Comparison of ENCODE assay signal across 16 cellular contexts in the genomic region with DNA sequence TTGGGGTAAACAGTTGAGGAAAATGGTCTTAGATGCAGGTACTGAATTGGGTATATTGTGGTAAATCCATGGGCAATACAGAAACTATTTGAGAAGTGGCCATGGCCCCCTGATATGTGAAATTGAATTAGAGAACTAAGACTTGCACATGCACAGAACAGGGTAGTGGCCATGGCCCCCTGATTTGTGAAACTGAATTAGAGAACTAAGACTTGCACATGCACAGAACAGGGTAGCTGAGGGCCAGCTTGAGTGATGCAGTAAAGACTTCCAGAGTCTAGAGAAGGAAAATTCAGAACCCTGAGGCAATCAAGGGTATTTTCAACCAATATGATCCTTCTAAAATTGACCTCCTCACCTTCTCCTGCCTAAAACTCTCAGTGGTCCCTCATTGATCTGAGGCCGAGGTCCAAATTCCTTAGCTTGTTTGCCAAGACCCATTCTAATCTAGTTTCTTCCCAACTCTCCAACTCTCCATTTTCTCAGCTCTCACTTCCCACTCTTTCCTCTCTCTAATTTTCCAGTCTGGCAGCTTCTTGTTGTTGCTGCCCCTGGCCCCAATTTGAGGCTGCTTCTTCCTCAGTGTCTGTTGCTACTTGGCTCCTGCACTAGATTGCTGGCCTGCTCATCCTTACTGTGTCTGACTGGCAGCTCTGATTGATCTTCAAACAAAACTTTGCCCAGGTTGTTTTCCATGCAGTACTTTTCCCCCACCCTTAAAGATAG.
DNase-seq lines count a peak whose midpoint lies in the region; ATAC-seq and TF ChIP-seq lines count a peak whose summit lies in the region.
"Had no signal": no experiment of that assay in that cellular context is flagged by ENCODE, and none has a peak within 500 bp of the region (broad histone marks: within the 10 kb centered on the region; RNA-seq: fewer than 3 reads in every experiment).

No MANE protein-coding gene starts in this region.

- H3K9ac ChIP-seq in OCI-LY3 (ENCODE audit: low read length) (no peak overlapping the region), endodermal cell (ENCODE audit: extremely low read depth, low read length, poor library complexity, severe bottlenecking) (no peak overlapping the region), mammary epithelial cell (ENCODE audit: insufficient read depth, low read length) (no peak overlapping the region)
- H3K9ac ChIP-seq: GM23248 had no signal

- DNase-seq in NCI-H446 treated with DMSO at 0.1 percent for 48 hours (lab: John Stamatoyannopoulos, UW) = peak; percentile 9
- DNase-seq in NCI-H446 (lab: John Stamatoyannopoulos, UW) = no peak
- no peak for DNase-seq in endodermal cell
- DNase-seq in mammary epithelial cell = no peak
- DNase-seq in psoas muscle = no peak
- no peak for DNase-seq in T-helper 2 cell treated with Interferon-gamma antibody and Interleukin-4, amounts not matched to agents 5 μg/mL and 100 μg/mL, for 36 hours (ENCODE audit: low spot score)
- DNase-seq: CD8-positive, alpha-beta T cell; COR-L47; DND-41; GF-D8; GM23248; H7 had no signal

- no peak for TF ChIP-seq CTCF in OCI-LY3 (IDR thresholded peaks at IDR 0.05; ENCODE audit: low read depth, low read length)
- no peak for TF ChIP-seq CTCF in endodermal cell (conservative IDR thresholded peaks at IDR 0.05)
- TF ChIP-seq CTCF in mammary epithelial cell (conservative IDR thresholded peaks at IDR 0.05 in 1 of 2, IDR thresholded peaks at IDR 0.05 in 1 of 2; ENCODE audit: extremely low read depth in 1 of 2, insufficient read depth in 1 of 2, low read depth in 1 of 2, low read length in 2 of 2) = no peak
- TF ChIP-seq CTCF in psoas muscle (IDR thresholded peaks at IDR 0.05) = no peak

- ATAC-seq in stimulated activated memory B cell treated with anti-CD40 and anti-IgM and Interleukin-4, amounts not matched to agents 10 μg/mL and 1 μg/mL and 100 μg/mL, for 72 hours = peak; percentile 61
- ATAC-seq in psoas muscle = no peak
- ATAC-seq: CD8-positive, alpha-beta T cell had no signal

- H3K27me3 Mint-ChIP-seq in endodermal cell (ENCODE audit: insufficient read depth) = no peaks in the 10 kb centered on the region
- peaks cover 36% of the 10 kb centered on the region for H3K27me3 Mint-ChIP-seq in stimulated activated memory B cell treated with anti-CD40 and anti-IgM and Interleukin-4, amounts not matched to agents 10 μg/mL and 1 μg/mL and 100 μg/mL, for 72 hours
- peaks cover 3% of the 10 kb centered on the region for H3K27me3 Mint-ChIP-seq in T-helper 2 cell treated with Interferon-gamma antibody and Interleukin-4, amounts not matched to agents 5 μg/mL and 100 μg/mL, for 36 hours (ENCODE audit: low read depth)

- H3K4me3 Mint-ChIP-seq in endodermal cell = no peak overlapping the region
- no peak overlapping the region for H3K4me3 Mint-ChIP-seq in stimulated activated memory B cell treated with anti-CD40 and anti-IgM and Interleukin-4, amounts not matched to agents 10 μg/mL and 1 μg/mL and 100 μg/mL, for 72 hours
- no peak overlapping the region for H3K4me3 Mint-ChIP-seq in T-helper 2 cell treated with Interferon-gamma antibody and Interleukin-4, amounts not matched to agents 5 μg/mL and 100 μg/mL, for 36 hours
- H3K4me3 Mint-ChIP-seq: CD14-positive monocyte; CD8-positive, alpha-beta T cell had no signal

- no peak overlapping the region for H3K27ac ChIP-seq in OCI-LY3 (ENCODE audit: low read length)
- no peak overlapping the region for H3K27ac ChIP-seq in endodermal cell (ENCODE audit: low read depth, low read length)
- no peak overlapping the region for H3K27ac ChIP-seq in mammary epithelial cell (ENCODE audit: insufficient read depth, low read depth, low read length)
- H3K27ac ChIP-seq in psoas muscle = no peak overlapping the region
- H3K27ac ChIP-seq: 22Rv1, GM23248 had no signal

- peaks cover 14% of the 10 kb centered on the region for H3K4me1 ChIP-seq in OCI-LY3 (ENCODE audit: low read length)
- peaks cover 3% of the 10 kb centered on the region for H3K4me1 ChIP-seq in endodermal cell (ENCODE audit: control insufficient read depth, insufficient read depth, low read length)
- no peaks in the 10 kb centered on the region for H3K4me1 ChIP-seq in mammary epithelial cell (ENCODE audit: insufficient read depth, low read length)
- no peaks in the 10 kb centered on the region for H3K4me1 ChIP-seq in psoas muscle

- H3K36me3 ChIP-seq in OCI-LY3 (replicated peaks; ENCODE audit: low read depth, low read length) = no peaks in the 10 kb centered on the region
- no peaks in the 10 kb centered on the region for H3K36me3 ChIP-seq in endodermal cell (ENCODE audit: control insufficient read depth, insufficient read depth, low read length)
- H3K36me3 ChIP-seq in mammary epithelial cell (ENCODE audit: insufficient read depth, low read length) = no peaks in the 10 kb centered on the region
- H3K36me3 ChIP-seq in psoas muscle (ENCODE audit: insufficient read depth in 1 of 2, low read depth in 1 of 2) = no peaks in the 10 kb centered on the region

- H4K20me1 ChIP-seq in OCI-LY3 (ENCODE audit: insufficient read depth, low read length) = no peaks in the 10 kb centered on the region
- H4K20me1 ChIP-seq in mammary epithelial cell (ENCODE audit: insufficient read depth, low read length) = no peaks in the 10 kb centered on the region

- no peaks in the 10 kb centered on the region for H3K9me3 ChIP-seq in OCI-LY3 (ENCODE audit: insufficient read depth, low read length)
- peaks cover 11% of the 10 kb centered on the region for H3K9me3 ChIP-seq in endodermal cell (ENCODE audit: control insufficient read depth, low read length)
- H3K9me3 ChIP-seq in mammary epithelial cell (replicated peaks; ENCODE audit: insufficient read depth, low read length) = no peaks in the 10 kb centered on the region
- H3K9me3 ChIP-seq in psoas muscle = no peaks in the 10 kb centered on the region

- CTCF ChIA-PET in mammary epithelial cell (lab: Charles Lee; ENCODE audit: low non-redundant PET) = interaction anchor here (0.6 kb wide), 1 partner anchor 312 kb away, joined by 5 read pairs; no protein-coding TSS in a partner anchor

- peaks cover 10% of the 10 kb centered on the region for H3K9me3 Mint-ChIP-seq in endodermal cell
- peaks cover 5% of the 10 kb centered on the region for H3K9me3 Mint-ChIP-seq in stimulated activated memory B cell treated with anti-CD40 and anti-IgM and Interleukin-4, amounts not matched to agents 10 μg/mL and 1 μg/mL and 100 μg/mL, for 72 hours
- peaks cover 5% of the 10 kb centered on the region for H3K9me3 Mint-ChIP-seq in T-helper 2 cell treated with Interferon-gamma antibody and Interleukin-4, amounts not matched to agents 5 μg/mL and 100 μg/mL, for 36 hours

- peak overlapping the region; percentile 33 for H3K4me2 ChIP-seq in OCI-LY3 (ENCODE audit: low read length)
- H3K4me2 ChIP-seq in mammary epithelial cell (ENCODE audit: insufficient read depth, low read depth, low read length) = no peak overlapping the region

- peaks cover 13% of the 10 kb centered on the region for H3K36me3 Mint-ChIP-seq in endodermal cell (ENCODE audit: low read depth)
- no peaks in the 10 kb centered on the region for H3K36me3 Mint-ChIP-seq in stimulated activated memory B cell treated with anti-CD40 and anti-IgM and Interleukin-4, amounts not matched to agents 10 μg/mL and 1 μg/mL and 100 μg/mL, for 72 hours
- H3K36me3 Mint-ChIP-seq in T-helper 2 cell treated with Interferon-gamma antibody and Interleukin-4, amounts not matched to agents 5 μg/mL and 100 μg/mL, for 36 hours (ENCODE audit: low read depth) = no peaks in the 10 kb centered on the region
- H3K36me3 Mint-ChIP-seq: CD14-positive monocyte; CD8-positive, alpha-beta T cell had no signal

- WGBS in endodermal cell (ENCODE audit: insufficient coverage in 1 of 2, insufficient read length in 1 of 2), 2 experiments = 90 to 92% methylated on average over 1 of the region's 1 CpG
- WGBS in mammary epithelial cell (ENCODE audit: low coverage, missing lambda C conversion rate) = 93% methylated on average over 1 of the region's 1 CpG
- WGBS in psoas muscle, 3 donors = 93 to 96% (median 95%) methylated on average over 1 of the region's 1 CpG

- no peaks in the 10 kb centered on the region for H3K27me3 ChIP-seq in OCI-LY3 (ENCODE audit: low read depth, low read length)
- H3K27me3 ChIP-seq in endodermal cell (ENCODE audit: control insufficient read depth, insufficient read depth, low read length, poor library complexity, severe bottlenecking) = no peaks in the 10 kb centered on the region
- no peaks in the 10 kb centered on the region for H3K27me3 ChIP-seq in mammary epithelial cell (ENCODE audit: insufficient read depth, low read length)
- H3K27me3 ChIP-seq in psoas muscle (ENCODE audit: insufficient read depth in 3 of 3, low read length in 2 of 3) = no peaks in the 10 kb centered on the region

- in situ Hi-C loops in mammary epithelial cell (cut with MboI; ENCODE audit: low sequenced_read_pairs in 2 of 2) = no loop called here

- no TSS peak for BruUV-seq in mammary epithelial cell (replicated peaks; lab: Mats Ljungman, UMichigan)

- intact Hi-C loops in mammary epithelial cell (cut with micrococcal nuclease) (no loop called here), psoas muscle (cut with DNase I) (no loop called here)

- H3K4me1 Mint-ChIP-seq in endodermal cell = peaks cover 48% of the 10 kb centered on the region
- H3K4me1 Mint-ChIP-seq in stimulated activated memory B cell treated with anti-CD40 and anti-IgM and Interleukin-4, amounts not matched to agents 10 μg/mL and 1 μg/mL and 100 μg/mL, for 72 hours = no peaks in the 10 kb centered on the region
- no peaks in the 10 kb centered on the region for H3K4me1 Mint-ChIP-seq in T-helper 2 cell treated with Interferon-gamma antibody and Interleukin-4, amounts not matched to agents 5 μg/mL and 100 μg/mL, for 36 hours (ENCODE audit: low read depth)
- H3K4me1 Mint-ChIP-seq: CD14-positive monocyte had no signal

- dilution Hi-C loops in mammary epithelial cell (cut with HindIII; ENCODE audit: low sequenced_read_pairs) = no loop called here

- H3K4me3 ChIP-seq in OCI-LY3 (ENCODE audit: low read length) = no peak overlapping the region
- no peak overlapping the region for H3K4me3 ChIP-seq in endodermal cell (ENCODE audit: low read length)
- no peak overlapping the region for H3K4me3 ChIP-seq in mammary epithelial cell (replicated peaks in 1 of 3; ENCODE audit: insufficient read depth in 1 of 3, low read depth in 2 of 3, low read length in 3 of 3)
- H3K4me3 ChIP-seq in psoas muscle = no peak overlapping the region
- H3K4me3 ChIP-seq: GM23248 had no signal

- H2AFZ ChIP-seq in OCI-LY3 (ENCODE audit: low read depth, low read length) (no peak overlapping the region), mammary epithelial cell (ENCODE audit: low read depth, low read length) (no peak overlapping the region)
- H2AFZ ChIP-seq: GM23248 had no signal

- H3K27ac Mint-ChIP-seq in endodermal cell = peak overlapping the region; percentile 57
- H3K27ac Mint-ChIP-seq in stimulated activated memory B cell treated with anti-CD40 and anti-IgM and Interleukin-4, amounts not matched to agents 10 μg/mL and 1 μg/mL and 100 μg/mL, for 72 hours = no peak overlapping the region
- H3K27ac Mint-ChIP-seq in T-helper 2 cell treated with Interferon-gamma antibody and Interleukin-4, amounts not matched to agents 5 μg/mL and 100 μg/mL, for 36 hours = no peak overlapping the region
- H3K27ac Mint-ChIP-seq: CD14-positive monocyte; CD8-positive, alpha-beta T cell had no signal

- H3K79me2 ChIP-seq in OCI-LY3 (ENCODE audit: low read length) = no peaks in the 10 kb centered on the region
- H3K79me2 ChIP-seq in mammary epithelial cell (ENCODE audit: insufficient read depth, low read length) = no peaks in the 10 kb centered on the region
